8 cellular contexts compared by ENCODE assay signal in genomic region chr11:96393753-96394348, GRCh38. TPM values are rescaled to one million over a fixed set of nuclear protein-coding genes. Genes with fewer than 3 reads are reported as not detected.
DNase-seq lines count a peak whose midpoint lies in the region; ATAC-seq and TF ChIP-seq lines count a peak whose summit lies in the region.

No MANE protein-coding gene starts in this region.

- H3K36me3 Mint-ChIP-seq in WTC11, result peaks cover 22% of the 10 kb centered on the region
- H3K36me3 Mint-ChIP-seq in activated T-cell treated with anti-CD3 and anti-CD28 coated beads, Interleukin-2, amount 50 U/mL, for 72 hours (ENCODE audit: insufficient read depth in 2 of 2), result peaks cover 2 to 12% of the 10 kb centered on the region in 2 donors
- H3K36me3 Mint-ChIP-seq in T-helper 2 cell treated with Interferon-gamma antibody and Interleukin-4, amounts not matched to agents 5 μg/mL and 100 μg/mL, for 36 hours (ENCODE audit: low read depth), result peaks cover 14% of the 10 kb centered on the region

- H3K36me3 ChIP-seq in Loucy (ENCODE audit: insufficient read depth, low read length) (no peaks in the 10 kb centered on the region), transverse colon (no peaks in the 10 kb centered on the region)

- no peaks in the 10 kb centered on the region for H4K20me1 ChIP-seq in Loucy (ENCODE audit: insufficient read depth, low read length, poor library complexity, severe bottlenecking)

- H3K9me3 Mint-ChIP-seq in WTC11, result peaks cover 28% of the 10 kb centered on the region
- H3K9me3 Mint-ChIP-seq in activated T-cell treated with anti-CD3 and anti-CD28 coated beads, Interleukin-2, amount 50 U/mL, for 72 hours, result no peaks in the 10 kb centered on the region
- H3K9me3 Mint-ChIP-seq in T-helper 2 cell treated with Interferon-gamma antibody and Interleukin-4, amounts not matched to agents 5 μg/mL and 100 μg/mL, for 36 hours, result no peaks in the 10 kb centered on the region

- no peak for TF ChIP-seq POLR2A in transverse colon (IDR thresholded peaks at IDR 0.05)

- H2AFZ ChIP-seq in Loucy (ENCODE audit: low read length), result no peak overlapping the region

- no peaks in the 10 kb centered on the region for H3K27me3 ChIP-seq in Loucy (ENCODE audit: insufficient read depth, low read length, poor library complexity, severe bottlenecking)
- no peaks in the 10 kb centered on the region for H3K27me3 ChIP-seq in transverse colon

- no peak overlapping the region for H3K4me3 Mint-ChIP-seq in WTC11
- no peak overlapping the region for H3K4me3 Mint-ChIP-seq in activated T-cell treated with anti-CD3 and anti-CD28 coated beads, Interleukin-2, amount 50 U/mL, for 72 hours
- no peak overlapping the region for H3K4me3 Mint-ChIP-seq in T-helper 2 cell treated with Interferon-gamma antibody and Interleukin-4, amounts not matched to agents 5 μg/mL and 100 μg/mL, for 36 hours

- intact Hi-C loops in transverse colon (cut with DNase I; ENCODE audit: low total_unique reads), result no loop called here

- POLR2A ChIA-PET in WTC11 (lab: Charles Lee), result no interaction called here

- H3K4me1 ChIP-seq in Loucy (ENCODE audit: insufficient read depth, low read length, poor library complexity, severe bottlenecking), result peaks cover 45% of the 10 kb centered on the region
- peaks cover 0 to 14% (median 10%) of the 10 kb centered on the region in 4 donors for H3K4me1 ChIP-seq in transverse colon

- H3F3A ChIP-seq in Loucy (ENCODE audit: low read depth), result 0 out of 2 replicates have a peak, but pooled peaks cover 3% of the 10 kb centered on the region

- WGBS in transverse colon (ENCODE audit: low coverage in 1 of 2), 2 donors, result 13 to 20% methylated on average over 1 of the region's 1 CpG

- H3K9me2 ChIP-seq in Loucy (replicated peaks; ENCODE audit: low read depth, low read length), result no peaks in the 10 kb centered on the region

- H3K27me3 Mint-ChIP-seq in WTC11 (ENCODE audit: low read depth), result peaks cover 8% of the 10 kb centered on the region
- no peaks in the 10 kb centered on the region for H3K27me3 Mint-ChIP-seq in activated T-cell treated with anti-CD3 and anti-CD28 coated beads, Interleukin-2, amount 50 U/mL, for 72 hours (ENCODE audit: low read depth)
- no peaks in the 10 kb centered on the region for H3K27me3 Mint-ChIP-seq in T-helper 2 cell treated with Interferon-gamma antibody and Interleukin-4, amounts not matched to agents 5 μg/mL and 100 μg/mL, for 36 hours (ENCODE audit: low read depth)

- peaks cover 14% of the 10 kb centered on the region for H3K4me1 Mint-ChIP-seq in WTC11
- H3K4me1 Mint-ChIP-seq in activated T-cell treated with anti-CD3 and anti-CD28 coated beads, Interleukin-2, amount 50 U/mL, for 72 hours (ENCODE audit: low read depth), result peaks cover 45% of the 10 kb centered on the region
- H3K4me1 Mint-ChIP-seq in T-helper 2 cell treated with Interferon-gamma antibody and Interleukin-4, amounts not matched to agents 5 μg/mL and 100 μg/mL, for 36 hours (ENCODE audit: low read depth), result peaks cover 24% of the 10 kb centered on the region

- H3K27ac Mint-ChIP-seq in WTC11, result no peak overlapping the region
- H3K27ac Mint-ChIP-seq in activated T-cell treated with anti-CD3 and anti-CD28 coated beads, Interleukin-2, amount 50 U/mL, for 72 hours, result no peak overlapping the region
- no peak overlapping the region for H3K27ac Mint-ChIP-seq in T-helper 2 cell treated with Interferon-gamma antibody and Interleukin-4, amounts not matched to agents 5 μg/mL and 100 μg/mL, for 36 hours

- H3K9me3 ChIP-seq in Loucy (ENCODE audit: insufficient read depth, low read depth, low read length) (no peaks in the 10 kb centered on the region), transverse colon (no peaks in the 10 kb centered on the region)

- H3K4me3 ChIP-seq in Loucy (ENCODE audit: low read length, poor library complexity, severe bottlenecking), result no peak overlapping the region
- H3K4me3 ChIP-seq in transverse colon, result no peak overlapping the region

- DNase-seq in SIG-M5 treated with dmso at 0.1 percent for 504 hours (lab: John Stamatoyannopoulos, UW; ENCODE audit: unreplicated experiment), result peak; percentile 21
- no peak for DNase-seq in SIG-M5 (lab: John Stamatoyannopoulos, UW)
- DNase-seq in WTC11 (ENCODE audit: low spot score), result no peak
- peak; percentile 13 for DNase-seq in iPS-NIHi7 (ENCODE audit: extremely low spot score)
- no peak for DNase-seq in transverse colon
- DNase-seq in activated T-cell treated with anti-CD3 and anti-CD28 coated beads, Interleukin-2, amount 50 U/mL, for 72 hours, result no peak
- DNase-seq in T-helper 2 cell treated with Interferon-gamma antibody and Interleukin-4, amounts not matched to agents 5 μg/mL and 100 μg/mL, for 36 hours (ENCODE audit: low spot score), result no peak

- H3K9ac ChIP-seq in Loucy (ENCODE audit: low read depth, low read length, poor library complexity, severe bottlenecking), result no peak overlapping the region

- H3K79me2 ChIP-seq in Loucy (ENCODE audit: insufficient read depth, low read length), result peaks cover 30% of the 10 kb centered on the region

- no peak for ATAC-seq in WTC11
- ATAC-seq in activated T-cell treated with anti-CD3 and anti-CD28 coated beads, Interleukin-2, amount 50 U/mL, for 72 hours (replicated peaks in 1 of 2), result no peak

- no peak overlapping the region for H3K4me2 ChIP-seq in Loucy (ENCODE audit: low read depth, low read length, poor library complexity, severe bottlenecking)

- CTCF ChIA-PET in WTC11 (lab: Charles Lee), result interaction anchor here (0.7 to 4.0 kb wide), 28 partner anchors 9 to 573 kb away, joined by 3 to 38 read pairs (median 3); partner anchors contain the start of gene MAML2

- in situ Hi-C loops in transverse colon (cut with MboI; ENCODE audit: low pct_ligation_motif_present in 1 of 4, low pct_unique_long_range_greater_than_20kb in 1 of 4, low sequenced_read_pairs in 3 of 4), result loop anchor here in 1 of 4 donors (25.0 kb wide), 1 partner anchor 557 kb away; no protein-coding TSS in a partner anchor

- TF ChIP-seq CTCF in Loucy (conservative IDR thresholded peaks at IDR 0.05; ENCODE audit: low read length) (peak; percentile 82), WTC11 (IDR thresholded peaks at IDR 0.05) (peak; percentile 37), transverse colon (IDR thresholded peaks at IDR 0.05) (peak; percentile 60 to 68 (median 66))

- H3K27ac ChIP-seq in transverse colon, result no peak overlapping the region

- TF ChIP-seq EP300 in transverse colon (IDR thresholded peaks at IDR 0.05; ENCODE audit: low read depth), result no peak

TF ChIP-seq in WTC11, 78 proteins besides CTCF, POLR2A, EP300 and RAD21:
- TF ChIP-seq RELA (CRISPR knock-in tag; IDR thresholded peaks at IDR 0.05; ENCODE audit: borderline replicate concordance) (no peak), SOX15 (CRISPR knock-in tag; IDR thresholded peaks at IDR 0.05) (no peak), STAT6 (CRISPR knock-in tag; conservative IDR thresholded peaks at IDR 0.05; ENCODE audit: low read depth) (no peak), ESRRA (CRISPR knock-in tag; IDR thresholded peaks at IDR 0.05; ENCODE audit: borderline replicate concordance) (no peak), HMGA2 (CRISPR knock-in tag; IDR thresholded peaks at IDR 0.05) (no peak)

RNA-seq across cellular contexts. Expression of gene JRKL, which starts 4.0 kb away (rescaled TPM):
- total RNA-seq in WTC11 (2021) (5.0 to 6.1 TPM (median 5.7 TPM) in 3 replicates), transverse colon (100 to 1,000 TPM in 1 of 4 donors, 1 to 10 TPM in 3; 1.1 to 210 (median 8.2) TPM)
- 10 to 100 TPM; 10.6 to 11.0 TPM for total RNA-seq in activated T-cell treated with anti-CD3 and anti-CD28 coated beads, Interleukin-2, amount 50 U/mL, for 72 hours

RNA-seq across cellular contexts. Expression of gene CCDC82, which starts 4.1 kb away (rescaled TPM):
- total RNA-seq in WTC11 (2021) (15.0 to 16.3 TPM (median 15.3 TPM) in 3 replicates), transverse colon (10 to 100 TPM in 3 of 4 donors, 1 to 10 TPM in 1; 9.6 to 41.1 (median 23.8) TPM)
- 10 to 100 TPM; 44.6 to 55.3 TPM for total RNA-seq in activated T-cell treated with anti-CD3 and anti-CD28 coated beads, Interleukin-2, amount 50 U/mL, for 72 hours

RNA-seq across cellular contexts. Expression of gene MAML2, which starts 50.9 kb away (rescaled TPM):
- 5.1 to 8.1 TPM (median 5.2 TPM) in 3 replicates for total RNA-seq in WTC11 (2021)
- 10 to 100 TPM; 15.9 to 31.9 (median 24.9) TPM for total RNA-seq in transverse colon
- total RNA-seq in activated T-cell treated with anti-CD3 and anti-CD28 coated beads, Interleukin-2, amount 50 U/mL, for 72 hours, result 10 to 100 TPM; 30.5 to 34.6 TPM

Comparison
In these comparisons a context has a peak if more than half of its experiments do, and no peak if none do; other contexts are left out.
1. DNase-seq: peak in SIG-M5 treated with dmso at 0.1 percent for 504 hours (single experiment) and iPS-NIHi7 (single experiment); none in SIG-M5 (single experiment), WTC11 (single experiment), transverse colon (single experiment), activated T-cell treated with anti-CD3 and anti-CD28 coated beads, Interleukin-2, amount 50 U/mL, for 72 hours (0 of 2) and T-helper 2 cell treated with Interferon-gamma antibody and Interleukin-4, amounts not matched to agents 5 μg/mL and 100 μg/mL, for 36 hours (single experiment).
2. Peak in every context shown above with its lines, with median percentiles within 50 percentile points of each other: CTCF ChIP-seq.